Comparison of ENCODE assay signal across 23 cellular contexts in the genomic region with DNA sequence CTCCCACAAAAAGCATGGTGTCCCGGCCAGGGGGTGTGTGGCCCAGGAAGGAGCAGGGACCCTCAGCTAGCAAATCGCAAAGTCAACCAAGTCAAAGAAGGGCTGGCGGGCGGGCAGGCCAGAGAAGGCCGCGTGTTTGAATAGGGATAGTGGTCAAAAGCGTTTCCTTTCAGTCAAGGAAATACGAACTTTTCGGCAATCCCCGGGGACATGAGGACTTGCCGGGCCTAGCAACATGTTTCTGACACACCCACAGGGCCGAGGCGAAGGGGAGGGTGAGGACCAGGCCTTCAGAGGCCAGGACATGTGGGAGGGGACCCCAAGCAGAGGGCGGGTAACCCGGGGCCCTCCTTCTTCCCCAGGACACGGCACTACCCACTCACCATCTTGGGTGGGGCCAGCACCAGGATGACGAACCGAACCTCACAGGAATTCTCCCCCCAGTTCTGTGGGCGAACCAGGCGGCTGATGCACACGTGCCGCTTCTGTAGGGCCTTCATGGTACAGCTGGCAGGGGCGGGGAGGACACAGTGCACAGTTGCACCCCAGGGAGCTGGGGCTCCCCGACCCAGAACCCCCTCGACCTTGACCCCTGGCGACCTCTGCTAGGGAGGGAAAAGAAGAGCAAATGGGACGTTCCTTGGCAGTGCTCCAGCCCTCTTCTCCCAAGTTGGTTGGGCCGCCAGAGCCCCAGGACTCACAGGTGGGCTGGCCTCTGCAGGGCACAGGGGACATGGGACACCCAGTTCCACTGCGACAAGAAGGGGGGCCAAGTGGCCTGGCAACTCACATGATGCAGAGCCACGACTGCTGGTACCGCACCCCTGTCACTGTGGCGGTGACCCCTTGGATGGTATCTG. TPM values are rescaled to one million over a fixed set of nuclear protein-coding genes. Genes with fewer than 3 reads are reported as not detected.
"Had no signal": no experiment of that assay in that cellular context is flagged by ENCODE, and none has a peak within 500 bp of the region (broad histone marks: within the 10 kb centered on the region; RNA-seq: fewer than 3 reads in every experiment).

No MANE protein-coding gene starts in this region.

- H3K9me3 ChIP-seq: left lung, lower lobe of right lung, neutrophil, ovary, right atrium auricular region, transverse colon, upper lobe of left lung, vagina had no signal

- H3K27me3 ChIP-seq: ovary had no signal

- ATAC-seq: left colon; left lung; lower lobe of right lung; naive thymus-derived CD8-positive, alpha-beta T cell; sciatic nerve; stimulated activated effector memory CD8-positive, alpha-beta T cell treated with anti-CD3 and anti-CD28 coated beads, Interleukin-12 subunit alpha, Interleukin-12 subunit beta, amount 100 ng/mL, for 72 hours had no signal

- H3K36me3 ChIP-seq: left lung, lower lobe of right lung, neutrophil, ovary, right atrium auricular region, transverse colon, upper lobe of left lung, vagina had no signal

- DNase-seq: head of caudate nucleus; hypothalamus; immature natural killer cell; kidney; left colon; lower lobe of right lung; mammary epithelial cell; mesenchymal stem cell; naive thymus-derived CD8-positive, alpha-beta T cell; occipital lobe; ovary; stimulated activated CD4-positive, alpha-beta T cell treated with anti-CD3 and anti-CD28 coated beads, Interleukin-4, amount 100 ng/mL, for 24 hours; stimulated activated naive CD4-positive, alpha-beta T cell; transverse colon had no signal

- H3K27ac ChIP-seq: left lung, lower lobe of right lung, neutrophil, ovary, right atrium auricular region, skin epidermis, transverse colon, upper lobe of left lung, vagina had no signal

- FAIRE-seq: islet of Langerhans, kidney had no signal

- H3K4me3 ChIP-seq: left lung, lower lobe of right lung, ovary, right atrium auricular region, skin epidermis, transverse colon, upper lobe of left lung, vagina had no signal

RNA-seq across cellular contexts. Expression of a gene that starts 5.6 kb away (rescaled TPM):
- total RNA-seq: occipital lobe had no signal
- polyA plus RNA-seq: immature natural killer cell; naive thymus-derived CD8-positive, alpha-beta T cell had no signal
